ENCODE assay signal across 1 cellular context in the genomic region with DNA sequence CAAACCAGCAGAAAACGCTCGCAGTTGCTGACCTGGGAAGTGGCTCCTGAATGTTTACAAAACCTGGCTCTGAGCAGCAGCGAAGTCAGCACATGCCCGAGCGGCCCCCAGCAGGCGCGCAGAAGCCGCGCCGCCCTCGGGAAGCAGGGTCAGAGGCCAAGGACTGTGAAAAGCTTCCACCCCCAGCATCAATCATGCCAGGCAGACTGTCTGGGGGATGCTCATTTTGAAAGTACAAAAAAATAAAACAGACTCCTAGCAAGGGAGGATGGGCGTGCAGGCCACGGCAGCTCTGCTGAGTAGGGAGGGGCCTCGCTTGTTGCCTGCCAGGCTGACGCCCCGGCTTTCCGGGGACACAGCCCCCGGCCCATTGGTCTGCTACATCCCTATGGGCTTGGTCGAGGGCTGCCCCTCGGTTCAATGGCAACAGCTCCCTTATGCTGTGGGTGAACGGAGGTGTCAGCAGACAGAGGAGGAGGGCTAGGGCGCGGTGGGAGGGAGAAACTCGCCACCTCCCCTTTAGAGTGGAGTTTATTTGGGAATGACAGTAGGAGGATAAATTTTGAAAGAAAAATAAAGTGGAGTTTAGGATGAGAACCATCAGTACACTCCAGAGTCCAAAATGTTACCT.
TF ChIP-seq lines count a peak whose summit lies in the region.

No MANE protein-coding gene starts in this region.

TF ChIP-seq in HepG2, 621 proteins besides CTCF, POLR2A, EP300 and RAD21 (continued from another document and continues in another):
- TF ChIP-seq, protein P1, sequence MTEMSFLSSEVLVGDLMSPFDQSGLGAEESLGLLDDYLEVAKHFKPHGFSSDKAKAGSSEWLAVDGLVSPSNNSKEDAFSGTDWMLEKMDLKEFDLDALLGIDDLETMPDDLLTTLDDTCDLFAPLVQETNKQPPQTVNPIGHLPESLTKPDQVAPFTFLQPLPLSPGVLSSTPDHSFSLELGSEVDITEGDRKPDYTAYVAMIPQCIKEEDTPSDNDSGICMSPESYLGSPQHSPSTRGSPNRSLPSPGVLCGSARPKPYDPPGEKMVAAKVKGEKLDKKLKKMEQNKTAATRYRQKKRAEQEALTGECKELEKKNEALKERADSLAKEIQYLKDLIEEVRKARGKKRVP (CRISPR knock-in tag; IDR thresholded peaks at IDR 0.05) = peak in 1 of 2 experiments; percentile 37; a peak in 1 of 4 replicates
- peak; percentile 75; the same call in 1 of the 2 replicates for TF ChIP-seq ZNF83 (CRISPR knock-in tag; IDR thresholded peaks at IDR 0.05; ENCODE audit: borderline replicate concordance)
- peak; percentile 70; the same call in 1 of the 2 replicates for TF ChIP-seq ZSCAN22 (CRISPR knock-in tag; IDR thresholded peaks at IDR 0.05)
- peak; percentile 62; the same call in 1 of the 2 replicates for TF ChIP-seq HNF4A (CRISPR knock-in tag; IDR thresholded peaks at IDR 0.05)
- TF ChIP-seq ZNF234 (CRISPR knock-in tag; conservative IDR thresholded peaks at IDR 0.05) = 0 out of 2 replicates have a peak, but pooled peaks have one; percentile 88
- TF ChIP-seq, protein P2, sequence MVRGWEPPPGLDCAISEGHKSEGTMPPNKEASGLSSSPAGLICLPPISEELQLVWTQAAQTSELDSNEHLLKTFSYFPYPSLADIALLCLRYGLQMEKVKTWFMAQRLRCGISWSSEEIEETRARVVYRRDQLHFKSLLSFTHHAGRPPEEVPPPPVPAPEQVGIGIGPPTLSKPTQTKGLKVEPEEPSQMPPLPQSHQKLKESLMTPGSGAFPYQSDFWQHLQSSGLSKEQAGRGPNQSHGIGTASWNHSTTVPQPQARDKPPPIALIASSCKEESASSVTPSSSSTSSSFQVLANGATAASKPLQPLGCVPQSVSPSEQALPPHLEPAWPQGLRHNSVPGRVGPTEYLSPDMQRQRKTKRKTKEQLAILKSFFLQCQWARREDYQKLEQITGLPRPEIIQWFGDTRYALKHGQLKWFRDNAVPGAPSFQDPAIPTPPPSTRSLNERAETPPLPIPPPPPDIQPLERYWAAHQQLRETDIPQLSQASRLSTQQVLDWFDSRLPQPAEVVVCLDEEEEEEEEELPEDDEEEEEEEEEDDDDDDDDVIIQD (CRISPR knock-in tag; IDR thresholded peaks at IDR 0.05; ENCODE audit: low read depth) = peak; percentile 72; the same call in 1 of the 2 replicates
- TF ChIP-seq, protein P3, sequence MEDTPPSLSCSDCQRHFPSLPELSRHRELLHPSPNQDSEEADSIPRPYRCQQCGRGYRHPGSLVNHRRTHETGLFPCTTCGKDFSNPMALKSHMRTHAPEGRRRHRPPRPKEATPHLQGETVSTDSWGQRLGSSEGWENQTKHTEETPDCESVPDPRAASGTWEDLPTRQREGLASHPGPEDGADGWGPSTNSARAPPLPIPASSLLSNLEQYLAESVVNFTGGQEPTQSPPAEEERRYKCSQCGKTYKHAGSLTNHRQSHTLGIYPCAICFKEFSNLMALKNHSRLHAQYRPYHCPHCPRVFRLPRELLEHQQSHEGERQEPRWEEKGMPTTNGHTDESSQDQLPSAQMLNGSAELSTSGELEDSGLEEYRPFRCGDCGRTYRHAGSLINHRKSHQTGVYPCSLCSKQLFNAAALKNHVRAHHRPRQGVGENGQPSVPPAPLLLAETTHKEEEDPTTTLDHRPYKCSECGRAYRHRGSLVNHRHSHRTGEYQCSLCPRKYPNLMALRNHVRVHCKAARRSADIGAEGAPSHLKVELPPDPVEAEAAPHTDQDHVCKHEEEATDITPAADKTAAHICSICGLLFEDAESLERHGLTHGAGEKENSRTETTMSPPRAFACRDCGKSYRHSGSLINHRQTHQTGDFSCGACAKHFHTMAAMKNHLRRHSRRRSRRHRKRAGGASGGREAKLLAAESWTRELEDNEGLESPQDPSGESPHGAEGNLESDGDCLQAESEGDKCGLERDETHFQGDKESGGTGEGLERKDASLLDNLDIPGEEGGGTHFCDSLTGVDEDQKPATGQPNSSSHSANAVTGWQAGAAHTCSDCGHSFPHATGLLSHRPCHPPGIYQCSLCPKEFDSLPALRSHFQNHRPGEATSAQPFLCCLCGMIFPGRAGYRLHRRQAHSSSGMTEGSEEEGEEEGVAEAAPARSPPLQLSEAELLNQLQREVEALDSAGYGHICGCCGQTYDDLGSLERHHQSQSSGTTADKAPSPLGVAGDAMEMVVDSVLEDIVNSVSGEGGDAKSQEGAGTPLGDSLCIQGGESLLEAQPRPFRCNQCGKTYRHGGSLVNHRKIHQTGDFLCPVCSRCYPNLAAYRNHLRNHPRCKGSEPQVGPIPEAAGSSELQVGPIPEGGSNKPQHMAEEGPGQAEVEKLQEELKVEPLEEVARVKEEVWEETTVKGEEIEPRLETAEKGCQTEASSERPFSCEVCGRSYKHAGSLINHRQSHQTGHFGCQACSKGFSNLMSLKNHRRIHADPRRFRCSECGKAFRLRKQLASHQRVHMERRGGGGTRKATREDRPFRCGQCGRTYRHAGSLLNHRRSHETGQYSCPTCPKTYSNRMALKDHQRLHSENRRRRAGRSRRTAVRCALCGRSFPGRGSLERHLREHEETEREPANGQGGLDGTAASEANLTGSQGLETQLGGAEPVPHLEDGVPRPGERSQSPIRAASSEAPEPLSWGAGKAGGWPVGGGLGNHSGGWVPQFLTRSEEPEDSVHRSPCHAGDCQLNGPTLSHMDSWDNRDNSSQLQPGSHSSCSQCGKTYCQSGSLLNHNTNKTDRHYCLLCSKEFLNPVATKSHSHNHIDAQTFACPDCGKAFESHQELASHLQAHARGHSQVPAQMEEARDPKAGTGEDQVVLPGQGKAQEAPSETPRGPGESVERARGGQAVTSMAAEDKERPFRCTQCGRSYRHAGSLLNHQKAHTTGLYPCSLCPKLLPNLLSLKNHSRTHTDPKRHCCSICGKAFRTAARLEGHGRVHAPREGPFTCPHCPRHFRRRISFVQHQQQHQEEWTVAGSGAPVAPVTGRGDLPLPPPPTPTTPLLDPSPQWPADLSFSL (CRISPR knock-in tag; IDR thresholded peaks at IDR 0.05) = peak; percentile 65; the same call in 1 of the 2 replicates
- no peak for TF ChIP-seq TCF7L2 (IDR thresholded peaks at IDR 0.05; ENCODE audit: low read depth, low read length)
- TF ChIP-seq, protein P4, sequence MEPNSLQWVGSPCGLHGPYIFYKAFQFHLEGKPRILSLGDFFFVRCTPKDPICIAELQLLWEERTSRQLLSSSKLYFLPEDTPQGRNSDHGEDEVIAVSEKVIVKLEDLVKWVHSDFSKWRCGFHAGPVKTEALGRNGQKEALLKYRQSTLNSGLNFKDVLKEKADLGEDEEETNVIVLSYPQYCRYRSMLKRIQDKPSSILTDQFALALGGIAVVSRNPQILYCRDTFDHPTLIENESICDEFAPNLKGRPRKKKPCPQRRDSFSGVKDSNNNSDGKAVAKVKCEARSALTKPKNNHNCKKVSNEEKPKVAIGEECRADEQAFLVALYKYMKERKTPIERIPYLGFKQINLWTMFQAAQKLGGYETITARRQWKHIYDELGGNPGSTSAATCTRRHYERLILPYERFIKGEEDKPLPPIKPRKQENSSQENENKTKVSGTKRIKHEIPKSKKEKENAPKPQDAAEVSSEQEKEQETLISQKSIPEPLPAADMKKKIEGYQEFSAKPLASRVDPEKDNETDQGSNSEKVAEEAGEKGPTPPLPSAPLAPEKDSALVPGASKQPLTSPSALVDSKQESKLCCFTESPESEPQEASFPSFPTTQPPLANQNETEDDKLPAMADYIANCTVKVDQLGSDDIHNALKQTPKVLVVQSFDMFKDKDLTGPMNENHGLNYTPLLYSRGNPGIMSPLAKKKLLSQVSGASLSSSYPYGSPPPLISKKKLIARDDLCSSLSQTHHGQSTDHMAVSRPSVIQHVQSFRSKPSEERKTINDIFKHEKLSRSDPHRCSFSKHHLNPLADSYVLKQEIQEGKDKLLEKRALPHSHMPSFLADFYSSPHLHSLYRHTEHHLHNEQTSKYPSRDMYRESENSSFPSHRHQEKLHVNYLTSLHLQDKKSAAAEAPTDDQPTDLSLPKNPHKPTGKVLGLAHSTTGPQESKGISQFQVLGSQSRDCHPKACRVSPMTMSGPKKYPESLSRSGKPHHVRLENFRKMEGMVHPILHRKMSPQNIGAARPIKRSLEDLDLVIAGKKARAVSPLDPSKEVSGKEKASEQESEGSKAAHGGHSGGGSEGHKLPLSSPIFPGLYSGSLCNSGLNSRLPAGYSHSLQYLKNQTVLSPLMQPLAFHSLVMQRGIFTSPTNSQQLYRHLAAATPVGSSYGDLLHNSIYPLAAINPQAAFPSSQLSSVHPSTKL (CRISPR knock-in tag; IDR thresholded peaks at IDR 0.05) = peak; percentile 85
- no peak for TF ChIP-seq POLR2AphosphoS5 (IDR thresholded peaks at IDR 0.05; ENCODE audit: low read depth, low read length)
- no peak for TF ChIP-seq POLR2AphosphoS2 (IDR thresholded peaks at IDR 0.05; ENCODE audit: low read depth, low read length)
- TF ChIP-seq, protein P5, sequence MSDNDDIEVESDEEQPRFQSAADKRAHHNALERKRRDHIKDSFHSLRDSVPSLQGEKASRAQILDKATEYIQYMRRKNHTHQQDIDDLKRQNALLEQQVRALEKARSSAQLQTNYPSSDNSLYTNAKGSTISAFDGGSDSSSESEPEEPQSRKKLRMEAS (IDR thresholded peaks at IDR 0.05) = peak; percentile 99
- TF ChIP-seq RBFOX2 (IDR thresholded peaks at IDR 0.05; ENCODE audit: low read depth, low read length) = peak; percentile 34; the same call in 1 of the 2 replicates
- TF ChIP-seq ZNF256 (CRISPR knock-in tag; conservative IDR thresholded peaks at IDR 0.05) = peak; percentile 98
- peak; percentile 61; the same call in 1 of the 2 replicates for TF ChIP-seq PHF20 (CRISPR knock-in tag; IDR thresholded peaks at IDR 0.05)
- TF ChIP-seq, protein P6, sequence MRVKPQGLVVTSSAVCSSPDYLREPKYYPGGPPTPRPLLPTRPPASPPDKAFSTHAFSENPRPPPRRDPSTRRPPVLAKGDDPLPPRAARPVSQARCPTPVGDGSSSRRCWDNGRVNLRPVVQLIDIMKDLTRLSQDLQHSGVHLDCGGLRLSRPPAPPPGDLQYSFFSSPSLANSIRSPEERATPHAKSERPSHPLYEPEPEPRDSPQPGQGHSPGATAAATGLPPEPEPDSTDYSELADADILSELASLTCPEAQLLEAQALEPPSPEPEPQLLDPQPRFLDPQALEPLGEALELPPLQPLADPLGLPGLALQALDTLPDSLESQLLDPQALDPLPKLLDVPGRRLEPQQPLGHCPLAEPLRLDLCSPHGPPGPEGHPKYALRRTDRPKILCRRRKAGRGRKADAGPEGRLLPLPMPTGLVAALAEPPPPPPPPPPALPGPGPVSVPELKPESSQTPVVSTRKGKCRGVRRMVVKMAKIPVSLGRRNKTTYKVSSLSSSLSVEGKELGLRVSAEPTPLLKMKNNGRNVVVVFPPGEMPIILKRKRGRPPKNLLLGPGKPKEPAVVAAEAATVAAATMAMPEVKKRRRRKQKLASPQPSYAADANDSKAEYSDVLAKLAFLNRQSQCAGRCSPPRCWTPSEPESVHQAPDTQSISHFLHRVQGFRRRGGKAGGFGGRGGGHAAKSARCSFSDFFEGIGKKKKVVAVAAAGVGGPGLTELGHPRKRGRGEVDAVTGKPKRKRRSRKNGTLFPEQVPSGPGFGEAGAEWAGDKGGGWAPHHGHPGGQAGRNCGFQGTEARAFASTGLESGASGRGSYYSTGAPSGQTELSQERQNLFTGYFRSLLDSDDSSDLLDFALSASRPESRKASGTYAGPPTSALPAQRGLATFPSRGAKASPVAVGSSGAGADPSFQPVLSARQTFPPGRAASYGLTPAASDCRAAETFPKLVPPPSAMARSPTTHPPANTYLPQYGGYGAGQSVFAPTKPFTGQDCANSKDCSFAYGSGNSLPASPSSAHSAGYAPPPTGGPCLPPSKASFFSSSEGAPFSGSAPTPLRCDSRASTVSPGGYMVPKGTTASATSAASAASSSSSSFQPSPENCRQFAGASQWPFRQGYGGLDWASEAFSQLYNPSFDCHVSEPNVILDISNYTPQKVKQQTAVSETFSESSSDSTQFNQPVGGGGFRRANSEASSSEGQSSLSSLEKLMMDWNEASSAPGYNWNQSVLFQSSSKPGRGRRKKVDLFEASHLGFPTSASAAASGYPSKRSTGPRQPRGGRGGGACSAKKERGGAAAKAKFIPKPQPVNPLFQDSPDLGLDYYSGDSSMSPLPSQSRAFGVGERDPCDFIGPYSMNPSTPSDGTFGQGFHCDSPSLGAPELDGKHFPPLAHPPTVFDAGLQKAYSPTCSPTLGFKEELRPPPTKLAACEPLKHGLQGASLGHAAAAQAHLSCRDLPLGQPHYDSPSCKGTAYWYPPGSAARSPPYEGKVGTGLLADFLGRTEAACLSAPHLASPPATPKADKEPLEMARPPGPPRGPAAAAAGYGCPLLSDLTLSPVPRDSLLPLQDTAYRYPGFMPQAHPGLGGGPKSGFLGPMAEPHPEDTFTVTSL (CRISPR knock-in tag; IDR thresholded peaks at IDR 0.05; ENCODE audit: borderline replicate concordance) = peak; percentile 79; the same call in 1 of the 2 replicates
- TF ChIP-seq FOXC1 (CRISPR knock-in tag; IDR thresholded peaks at IDR 0.05; ENCODE audit: borderline replicate concordance) = peak; percentile 97
- TF ChIP-seq ZNF841 (CRISPR knock-in tag; IDR thresholded peaks at IDR 0.05; ENCODE audit: borderline replicate concordance) = peak; percentile 88; the same call in 1 of the 2 replicates
- TF ChIP-seq ZNF34 (CRISPR knock-in tag; IDR thresholded peaks at IDR 0.05; ENCODE audit: borderline replicate concordance) = no peak
- TF ChIP-seq SAFB2 (CRISPR knock-in tag; IDR thresholded peaks at IDR 0.05; ENCODE audit: borderline replicate concordance, low read depth) = peak; percentile 88
- TF ChIP-seq, protein P7, sequence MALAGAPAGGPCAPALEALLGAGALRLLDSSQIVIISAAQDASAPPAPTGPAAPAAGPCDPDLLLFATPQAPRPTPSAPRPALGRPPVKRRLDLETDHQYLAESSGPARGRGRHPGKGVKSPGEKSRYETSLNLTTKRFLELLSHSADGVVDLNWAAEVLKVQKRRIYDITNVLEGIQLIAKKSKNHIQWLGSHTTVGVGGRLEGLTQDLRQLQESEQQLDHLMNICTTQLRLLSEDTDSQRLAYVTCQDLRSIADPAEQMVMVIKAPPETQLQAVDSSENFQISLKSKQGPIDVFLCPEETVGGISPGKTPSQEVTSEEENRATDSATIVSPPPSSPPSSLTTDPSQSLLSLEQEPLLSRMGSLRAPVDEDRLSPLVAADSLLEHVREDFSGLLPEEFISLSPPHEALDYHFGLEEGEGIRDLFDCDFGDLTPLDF (CRISPR knock-in tag; IDR thresholded peaks at IDR 0.05) = peak; percentile 86
- TF ChIP-seq TAF15 (IDR thresholded peaks at IDR 0.05; ENCODE audit: low read depth, low read length, poor library complexity, severe bottlenecking) = no peak
- TF ChIP-seq MAFF (IDR thresholded peaks at IDR 0.05; ENCODE audit: low read depth, low read length) = no peak
- peak; percentile 97 for TF ChIP-seq ZNF879 (CRISPR knock-in tag; IDR thresholded peaks at IDR 0.05)
- TF ChIP-seq ZNF264 (CRISPR knock-in tag; IDR thresholded peaks at IDR 0.05) = peak; percentile 98
- no peak; the same call in 1 of the 2 replicates for TF ChIP-seq SMAD1 (CRISPR knock-in tag; IDR thresholded peaks at IDR 0.05; ENCODE audit: borderline replicate concordance, low read depth)
- TF ChIP-seq ZNF10 (CRISPR knock-in tag; IDR thresholded peaks at IDR 0.05; ENCODE audit: borderline replicate concordance, low read depth) = peak; percentile 15; the same call in 1 of the 2 replicates
- TF ChIP-seq NBN (conservative IDR thresholded peaks at IDR 0.05) = no peak
- TF ChIP-seq, protein P8, sequence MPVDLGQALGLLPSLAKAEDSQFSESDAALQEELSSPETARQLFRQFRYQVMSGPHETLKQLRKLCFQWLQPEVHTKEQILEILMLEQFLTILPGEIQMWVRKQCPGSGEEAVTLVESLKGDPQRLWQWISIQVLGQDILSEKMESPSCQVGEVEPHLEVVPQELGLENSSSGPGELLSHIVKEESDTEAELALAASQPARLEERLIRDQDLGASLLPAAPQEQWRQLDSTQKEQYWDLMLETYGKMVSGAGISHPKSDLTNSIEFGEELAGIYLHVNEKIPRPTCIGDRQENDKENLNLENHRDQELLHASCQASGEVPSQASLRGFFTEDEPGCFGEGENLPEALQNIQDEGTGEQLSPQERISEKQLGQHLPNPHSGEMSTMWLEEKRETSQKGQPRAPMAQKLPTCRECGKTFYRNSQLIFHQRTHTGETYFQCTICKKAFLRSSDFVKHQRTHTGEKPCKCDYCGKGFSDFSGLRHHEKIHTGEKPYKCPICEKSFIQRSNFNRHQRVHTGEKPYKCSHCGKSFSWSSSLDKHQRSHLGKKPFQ (CRISPR knock-in tag; IDR thresholded peaks at IDR 0.05; ENCODE audit: insufficient replicate concordance) = peak; percentile 95
